Comparison of ENCODE assay signal across 26 cellular contexts in genomic region chr2:199972088-199972626, GRCh38. TPM values are rescaled to one million over a fixed set of nuclear protein-coding genes. Genes with fewer than 3 reads are reported as not detected.
A peak's percentile ranks its signal among the peaks of the same experiment; 100 is the strongest.
DNase-seq lines count a peak whose midpoint lies in the region; ATAC-seq, FAIRE-seq and TF ChIP-seq lines count a peak whose summit lies in the region.
"Had no signal": no experiment of that assay in that cellular context is flagged by ENCODE, and none has a peak within 500 bp of the region (broad histone marks: within the 10 kb centered on the region; RNA-seq: fewer than 3 reads in every experiment).

No MANE protein-coding gene starts in this region.

- CTCF ChIA-PET in HepG2 (lab: Yijun Ruan, JAX; ENCODE audit: low intra/inter-chr PET ratio, low total read pairs), result no interaction called here

- DNase-seq in HepG2 (ENCODE audit: low spot score) (no peak), left colon (no peak), right lobe of liver (peak in 1 of 3 donors; percentile 64), small intestine (peak; percentile 51), kidney glomerular epithelial cell (lab: John Stamatoyannopoulos, UW) (no peak), spleen (no peak)
- DNase-seq: AML-193; CD4-positive, alpha-beta T cell; CD8-positive, alpha-beta memory T cell; COR-L47; DMS 273 treated with DMSO at 0.1 percent for 48 hours; DMS153; DMS53; DMS79; DND-41; EL; GDM1 had no signal

- intact Hi-C loops in HepG2 (cut with micrococcal nuclease; ENCODE audit: unreplicated experiment) (loop anchor here (2.0 to 10.0 kb wide), 3 partner anchors 539 to 763 kb away; partner anchors contain the start of gene KCTD18), left colon (cut with DNase I, micrococcal nuclease) (no loop called here), right lobe of liver (cut with DNase I) (loop anchor here in 1 of 2 donors (10.0 kb wide), 1 partner anchor 503 kb away; no protein-coding TSS in a partner anchor), spleen (cut with DNase I; ENCODE audit: low total_unique reads) (loop anchor here (10.0 kb wide), 1 partner anchor 733 kb away; no protein-coding TSS in a partner anchor)

- H3K36me3 ChIP-seq in liver (ENCODE audit: control insufficient read depth in 4 of 4, insufficient read depth in 3 of 4, low read depth in 1 of 4, low read length in 3 of 4), result no peaks in the 10 kb centered on the region
- H3K36me3 ChIP-seq in HepG2 (replicated peaks in 1 of 2; ENCODE audit: control insufficient read depth in 1 of 2, insufficient read depth in 2 of 2, low read length in 2 of 2), result no peaks in the 10 kb centered on the region
- no peaks in the 10 kb centered on the region for H3K36me3 ChIP-seq in right lobe of liver
- peaks cover 0 to 4% of the 10 kb centered on the region in 2 donors for H3K36me3 ChIP-seq in small intestine (ENCODE audit: control insufficient read depth in 2 of 2, insufficient read depth in 2 of 2, low read length in 2 of 2)
- peaks cover 0 to 24% (median 2%) of the 10 kb centered on the region in 6 donors for H3K36me3 ChIP-seq in spleen

- H3K79me2 ChIP-seq in HepG2 (ENCODE audit: insufficient read depth, low read length), result no peaks in the 10 kb centered on the region

- no peak for TF ChIP-seq EP300 in HepG2 (IDR thresholded peaks at IDR 0.05; ENCODE audit: low read depth in 2 of 2, low read length in 2 of 2)
- no peak for TF ChIP-seq EP300 in HepG2 (CRISPR knock-in tag; IDR thresholded peaks at IDR 0.05; ENCODE audit: borderline replicate concordance)

- no TSS peak for BruUV-seq in HepG2 (replicated peaks; lab: Mats Ljungman, UMichigan)

- H3K4me3 ChIP-seq in liver (ENCODE audit: low read depth in 1 of 3, low read length in 3 of 3) (no peak overlapping the region), HepG2 (replicated peaks in 1 of 3; ENCODE audit: insufficient read depth in 1 of 3, low read depth in 2 of 3, low read length in 3 of 3) (no peak overlapping the region), right lobe of liver (no peak overlapping the region), small intestine (ENCODE audit: low read depth in 1 of 2, low read length in 2 of 2) (no peak overlapping the region), spleen (no peak overlapping the region)
- H3K4me3 ChIP-seq: A549; BLaER1 treated with 17β-estradiol and CSF1 and Interleukin-3, amounts not matched to agents 10 nM and 100 nM; GM12878 had no signal

- H3K4me2 ChIP-seq in HepG2 (ENCODE audit: low read depth, low read length), result no peak overlapping the region
- H3K4me2 ChIP-seq: A549; BLaER1 treated with 17β-estradiol and CSF1 and Interleukin-3, amounts not matched to agents 10 nM and 100 nM had no signal

- no peaks in the 10 kb centered on the region for H3K9me3 ChIP-seq in liver (ENCODE audit: control insufficient read depth in 4 of 4, low read length in 3 of 4)
- no peaks in the 10 kb centered on the region for H3K9me3 ChIP-seq in HepG2 (ENCODE audit: low read length)
- no peaks in the 10 kb centered on the region for H3K9me3 ChIP-seq in right lobe of liver
- H3K9me3 ChIP-seq in small intestine (ENCODE audit: control insufficient read depth, low read depth), result no peaks in the 10 kb centered on the region
- H3K9me3 ChIP-seq in spleen, result peaks cover 0 to 5% (median 0%) of the 10 kb centered on the region in 8 donors
- H3K9me3 ChIP-seq: A549 had no signal

- no peaks in the 10 kb centered on the region for H4K20me1 ChIP-seq in HepG2 (ENCODE audit: insufficient read depth, low read length)
- H4K20me1 ChIP-seq: BLaER1 treated with 17β-estradiol and CSF1 and Interleukin-3, amounts not matched to agents 10 nM and 100 nM had no signal

- H3K4me1 ChIP-seq in liver (ENCODE audit: control insufficient read depth in 4 of 4, insufficient read depth in 4 of 4, low read length in 3 of 4), result peaks cover 0 to 34% (median 23%) of the 10 kb centered on the region in 4 donors
- H3K4me1 ChIP-seq in HepG2 (ENCODE audit: insufficient read depth, low read length), result peaks cover 10% of the 10 kb centered on the region
- peaks cover 0 to 20% (median 9%) of the 10 kb centered on the region in 4 donors for H3K4me1 ChIP-seq in right lobe of liver
- peaks cover 0 to 2% of the 10 kb centered on the region in 2 donors for H3K4me1 ChIP-seq in small intestine (ENCODE audit: control insufficient read depth in 2 of 2, insufficient read depth in 1 of 2, low read depth in 1 of 2, low read length in 1 of 2)
- H3K4me1 ChIP-seq in spleen, result no peaks in the 10 kb centered on the region
- H3K4me1 ChIP-seq: BLaER1 treated with 17β-estradiol and CSF1 and Interleukin-3, amounts not matched to agents 10 nM and 100 nM had no signal

- WGBS in liver, result 36% methylated on average over 6 of the region's 6 CpGs
- 89% methylated on average over 6 of the region's 6 CpGs for WGBS in HepG2 (ENCODE audit: low lambda C conversion rate)
- 42% methylated on average over 6 of the region's 6 CpGs for WGBS in right lobe of liver (ENCODE audit: insufficient coverage, low coverage, low lambda C conversion rate, missing lambda C conversion rate)
- 54 to 67% (median 60%) methylated on average over 6 of the region's 6 CpGs for WGBS in small intestine, 3 donors
- WGBS in spleen, 5 donors, result 91 to 96% (median 92%) methylated on average over 6 of the region's 6 CpGs

- no peaks in the 10 kb centered on the region for H3K27me3 ChIP-seq in liver (ENCODE audit: control insufficient read depth in 4 of 4, insufficient read depth in 4 of 4, low read length in 3 of 4)
- H3K27me3 ChIP-seq in HepG2 (ENCODE audit: control insufficient read depth in 1 of 2, insufficient read depth in 2 of 2, low read length in 2 of 2), result no peaks in the 10 kb centered on the region
- H3K27me3 ChIP-seq in right lobe of liver, result no peaks in the 10 kb centered on the region
- H3K27me3 ChIP-seq in small intestine (ENCODE audit: control insufficient read depth in 2 of 2, insufficient read depth in 2 of 2, low read length in 2 of 2), result no peaks in the 10 kb centered on the region
- no peaks in the 10 kb centered on the region for H3K27me3 ChIP-seq in spleen (replicated peaks in 1 of 7)
- H3K27me3 ChIP-seq: BLaER1 treated with 17β-estradiol and CSF1 and Interleukin-3, amounts not matched to agents 10 nM and 100 nM had no signal

- in situ Hi-C loops in HepG2 (cut with HindIII; ENCODE audit: extremely low pct_ligation_motif_present, low pct_unique_long_range_greater_than_20kb), result loop anchor here (10.0 to 25.0 kb wide), 3 partner anchors 513 to 840 kb away; partner anchors contain the start of gene BZW1

- no peak for TF ChIP-seq POLR2A in HepG2 (IDR thresholded peaks at IDR 0.05; ENCODE audit: insufficient read depth in 1 of 2, low read depth in 2 of 2, low read length in 2 of 2)
- no peak for TF ChIP-seq POLR2A in right lobe of liver (IDR thresholded peaks at IDR 0.05)
- no peak for TF ChIP-seq POLR2A in spleen (IDR thresholded peaks at IDR 0.05)

- POLR2A ChIA-PET in HepG2 (lab: Yijun Ruan, JAX), result no interaction called here

- no peak overlapping the region for H2AFZ ChIP-seq in HepG2 (ENCODE audit: low read length)

- ATAC-seq in HepG2 (no peak), left colon (peak; percentile 76), right lobe of liver (peak; percentile 78 to 89 (median 83)), HG02840 (IDR thresholded peaks at IDR 0.05; ENCODE audit: low FRiP score, unreplicated experiment) (no peak)
- ATAC-seq: A549, GM12878 had no signal

- H3K9ac ChIP-seq in liver (ENCODE audit: low read depth in 1 of 2, low read length in 2 of 2), result peak overlapping the region in 1 of 2 donors; percentile 21
- H3K9ac ChIP-seq in HepG2 (ENCODE audit: insufficient read depth, low read depth, low read length), result no peak overlapping the region
- H3K9ac ChIP-seq: BLaER1 treated with 17β-estradiol and CSF1 and Interleukin-3, amounts not matched to agents 10 nM and 100 nM had no signal

- peak overlapping the region; percentile 65 to 75 for H3K27ac ChIP-seq in liver (ENCODE audit: low read depth in 1 of 2, low read length in 2 of 2)
- no peak overlapping the region for H3K27ac ChIP-seq in HepG2 (ENCODE audit: extremely low read length, insufficient read depth, low read length)
- H3K27ac ChIP-seq in right lobe of liver, result peak overlapping the region in 2 of 3 donors; percentile 65 to 74
- peak overlapping the region in 1 of 2 donors; percentile 32 for H3K27ac ChIP-seq in small intestine (ENCODE audit: low read depth in 1 of 2, low read length in 1 of 2)
- no peak overlapping the region for H3K27ac ChIP-seq in spleen
- H3K27ac ChIP-seq: 22Rv1; A549; BLaER1 treated with 17β-estradiol and CSF1 and Interleukin-3, amounts not matched to agents 10 nM and 100 nM; C4-2B had no signal

- TF ChIP-seq CTCF in liver (IDR thresholded peaks at IDR 0.05; ENCODE audit: low read depth, low read length, missing input control) (no peak), HepG2 (CRISPR knock-in tag; IDR thresholded peaks at IDR 0.05) (no peak), right lobe of liver (IDR thresholded peaks at IDR 0.05) (no peak), spleen (IDR thresholded peaks at IDR 0.05 in 8 of 11, conservative IDR thresholded peaks at IDR 0.05 in 3 of 11) (no peak)

- FAIRE-seq in HepG2 (lab: Jason Lieb, UNC) (no peak), small intestine (lab: Jason Lieb, UNC) (no peak)
- FAIRE-seq: A549, GM12878, GM12892, GM18507 had no signal

- peak; percentile 22 to 31 for TF ChIP-seq RAD21 in liver (IDR thresholded peaks at IDR 0.05)
- no peak for TF ChIP-seq RAD21 in HepG2 (CRISPR knock-in tag; IDR thresholded peaks at IDR 0.05)

RNA-seq across cellular contexts. Expression of gene MAIP1, which starts 16.8 kb away (rescaled TPM):
- 10 to 100 TPM; 23.0 to 23.8 TPM for total RNA-seq in liver
- polyA plus RNA-seq in liver, result 10 to 100 TPM; 33.4 to 40.2 TPM
- 72.9 and 90.9 TPM in 2 replicates for total RNA-seq in HepG2 (2016; rRNA removed; fragmentation: Illumina TruSeq; extraction: Trizol)
- total RNA-seq in HepG2 (2016; cell fraction: cytosol; rRNA removed; fragmentation: Illumina TruSeq; extraction: Trizol; ENCODE audit: low read depth), result 25.5 and 35.2 TPM in 2 replicates
- total RNA-seq in HepG2 (2016; cell fraction: insoluble cytoplasmic fraction; rRNA removed; fragmentation: Illumina TruSeq; extraction: Trizol), result 69.4 and 92.2 TPM in 2 replicates
- 30.3 and 34.9 TPM in 2 replicates for total RNA-seq in HepG2 (2016; cell fraction: membrane; rRNA removed; fragmentation: Illumina TruSeq; extraction: Trizol)
- 42.6 and 48.2 TPM in 2 replicates for total RNA-seq in HepG2 (2016; cell fraction: nucleus; rRNA removed; fragmentation: Illumina TruSeq; extraction: Trizol)
- polyA plus RNA-seq in HepG2 (2011; rRNA removed), result 21.7 and 22.3 TPM in 2 replicates
- 15.8 and 20.9 TPM in 2 replicates for polyA plus RNA-seq in HepG2 (2011; cell fraction: cytosol; rRNA removed)
- polyA plus RNA-seq in HepG2 (2011; cell fraction: nucleus; rRNA removed), result 11.6 and 12.2 TPM in 2 replicates
- polyA plus RNA-seq in HepG2 (2012), result 28.4 and 34.4 TPM in 2 replicates
- 20.6 and 23.8 TPM in 2 replicates for polyA plus RNA-seq in HepG2 (2016; cell fraction: cytosol; fragmentation: Illumina TruSeq; extraction: Trizol; ENCODE audit: low read depth)
- polyA plus RNA-seq in HepG2 (2016; cell fraction: insoluble cytoplasmic fraction; fragmentation: Illumina TruSeq; extraction: Trizol; ENCODE audit: low read depth), result 91.3 and 92.9 TPM in 2 replicates
- 26.4 TPM in 2 replicates for polyA plus RNA-seq in HepG2 (2016; cell fraction: membrane; fragmentation: Illumina TruSeq; extraction: Trizol; ENCODE audit: low read depth)
- 43.8 and 45.2 TPM in 2 replicates for polyA plus RNA-seq in HepG2 (2016; cell fraction: nucleus; fragmentation: Illumina TruSeq; extraction: Trizol; ENCODE audit: insufficient read depth, low read depth)
- polyA minus RNA-seq in HepG2 (2011; rRNA and poly(A)+ RNA removed; ENCODE audit: low replicate concordance), result 13.0 and 31.5 TPM in 2 replicates
- 23.0 and 28.8 TPM in 2 replicates for polyA minus RNA-seq in HepG2 (2011; cell fraction: cytosol; rRNA and poly(A)+ RNA removed)
- 37.3 and 46.0 TPM in 2 replicates for polyA minus RNA-seq in HepG2 (2011; cell fraction: nucleus; rRNA and poly(A)+ RNA removed)
- total RNA-seq in left colon, result 10 to 100 TPM; 25.4 to 27.2 TPM
- total RNA-seq in right lobe of liver, result 10 to 100 TPM; 23.4 to 39.7 (median 30.7) TPM
- polyA plus RNA-seq in small intestine, result 10 to 100 TPM; 26.1 to 49.9 (median 28.4) TPM
- total RNA-seq in spleen, result 10 to 100 TPM in 6 of 7 donors, 1 to 10 TPM in 1; 9.3 to 24.8 (median 12.0) TPM
- polyA plus RNA-seq in spleen, result 10 to 100 TPM in 2 of 3 donors, 1 to 10 TPM in 1; 8.1 to 15.3 (median 12.0) TPM

RNA-seq across cellular contexts. Expression of gene TYW5, which starts 16.9 kb away (rescaled TPM):
- total RNA-seq in liver (1 to 10 TPM; 6.3 to 6.8 TPM), HepG2 (2016; rRNA removed; fragmentation: Illumina TruSeq; extraction: Trizol) (14.6 and 14.8 TPM in 2 replicates), left colon (1 to 10 TPM; 6.0 to 7.5 TPM), right lobe of liver (1 to 10 TPM; 4.1 to 6.4 (median 4.8) TPM), spleen (10 to 100 TPM in 6 of 7 donors, 1 to 10 TPM in 1; 7.5 to 15.9 (median 10.6) TPM)
- polyA plus RNA-seq in liver (1 to 10 TPM; 2.0 to 3.4 TPM), HepG2 (2011; rRNA removed) (6.3 and 8.3 TPM in 2 replicates), small intestine (1 to 10 TPM; 2.4 to 4.0 (median 3.5) TPM), spleen (1 to 10 TPM; 2.7 to 3.9 (median 2.9) TPM)
- total RNA-seq in HepG2 (2016; cell fraction: cytosol; rRNA removed; fragmentation: Illumina TruSeq; extraction: Trizol; ENCODE audit: low read depth), result 4.4 and 5.2 TPM in 2 replicates
- 14.9 and 15.5 TPM in 2 replicates for total RNA-seq in HepG2 (2016; cell fraction: insoluble cytoplasmic fraction; rRNA removed; fragmentation: Illumina TruSeq; extraction: Trizol)
- 7.5 and 7.6 TPM in 2 replicates for total RNA-seq in HepG2 (2016; cell fraction: membrane; rRNA removed; fragmentation: Illumina TruSeq; extraction: Trizol)
- total RNA-seq in HepG2 (2016; cell fraction: nucleus; rRNA removed; fragmentation: Illumina TruSeq; extraction: Trizol), result 26.3 and 29.2 TPM in 2 replicates
- 2.2 and 3.6 TPM in 2 replicates for polyA plus RNA-seq in HepG2 (2011; cell fraction: cytosol; rRNA removed)
- polyA plus RNA-seq in HepG2 (2011; cell fraction: nucleus; rRNA removed), result 8.5 and 12.4 TPM in 2 replicates
- 7.4 and 8.7 TPM in 2 replicates for polyA plus RNA-seq in HepG2 (2012)
- 2.6 and 3.2 TPM in 2 replicates for polyA plus RNA-seq in HepG2 (2016; cell fraction: cytosol; fragmentation: Illumina TruSeq; extraction: Trizol; ENCODE audit: low read depth)
- polyA plus RNA-seq in HepG2 (2016; cell fraction: insoluble cytoplasmic fraction; fragmentation: Illumina TruSeq; extraction: Trizol; ENCODE audit: low read depth), result 11.6 and 12.8 TPM in 2 replicates
- 5.4 and 5.6 TPM in 2 replicates for polyA plus RNA-seq in HepG2 (2016; cell fraction: membrane; fragmentation: Illumina TruSeq; extraction: Trizol; ENCODE audit: low read depth)
- polyA plus RNA-seq in HepG2 (2016; cell fraction: nucleus; fragmentation: Illumina TruSeq; extraction: Trizol; ENCODE audit: insufficient read depth, low read depth), result 25.9 and 28.2 TPM in 2 replicates
- polyA minus RNA-seq in HepG2 (2011; rRNA and poly(A)+ RNA removed; ENCODE audit: low replicate concordance), result 3.6 and 5.3 TPM in 2 replicates
- 3.2 and 4.1 TPM in 2 replicates for polyA minus RNA-seq in HepG2 (2011; cell fraction: cytosol; rRNA and poly(A)+ RNA removed)
- 45.4 and 49.6 TPM in 2 replicates for polyA minus RNA-seq in HepG2 (2011; cell fraction: nucleus; rRNA and poly(A)+ RNA removed)

Comparison
In these comparisons a context has a peak if more than half of its experiments do, and no peak if none do; other contexts are left out.
1. H3K27ac ChIP-seq: peak in liver (2 of 2) and right lobe of liver (2 of 3); none in HepG2 (single experiment) and spleen (0 of 8).
2. ATAC-seq: peak in left colon (single experiment) and right lobe of liver (4 of 4); none in HepG2 (single experiment) and HG02840 (single experiment).
3. intact Hi-C loops: an anchor here in HepG2 (2.0 to 10.0 kb wide) and spleen (10.0 kb wide); none called in left colon.